29 cellular contexts compared by ENCODE assay signal in the genomic region with DNA sequence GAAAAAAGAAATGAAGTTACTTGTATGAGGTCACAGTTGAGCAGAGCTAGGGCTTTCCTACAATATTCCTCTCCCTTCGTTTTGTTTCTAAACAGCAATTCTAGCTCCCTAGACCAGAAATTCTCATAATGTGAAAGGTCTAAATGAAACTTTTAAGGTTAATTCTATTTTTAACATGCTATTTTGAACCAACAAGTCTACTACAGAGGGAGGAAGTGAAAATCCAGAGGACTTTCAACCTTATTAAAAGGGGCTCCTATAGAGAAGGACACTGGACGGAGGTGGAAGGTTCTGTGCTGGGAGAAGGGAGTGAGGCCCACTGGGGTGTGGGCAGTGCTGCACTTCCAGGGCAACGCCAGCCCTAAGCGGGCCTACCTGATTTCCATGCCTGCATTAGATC. TPM values are rescaled to one million over a fixed set of nuclear protein-coding genes. Genes with fewer than 3 reads are reported as not detected.
A peak's percentile ranks its signal among the peaks of the same experiment; 100 is the strongest.
DNase-seq lines count a peak whose midpoint lies in the region; ATAC-seq, FAIRE-seq and TF ChIP-seq lines count a peak whose summit lies in the region.
"Had no signal": no experiment of that assay in that cellular context is flagged by ENCODE, and none has a peak within 500 bp of the region (broad histone marks: within the 10 kb centered on the region; RNA-seq: fewer than 3 reads in every experiment).

No MANE protein-coding gene starts in this region.

- TF ChIP-seq CTCF in GM13976 (IDR thresholded peaks at IDR 0.05; ENCODE audit: borderline replicate concordance, control extremely low read depth, extremely low read depth, insufficient read depth, missing control alignments) (no peak), kidney (IDR thresholded peaks at IDR 0.05; ENCODE audit: borderline replicate concordance, extremely low read depth, insufficient read depth) (no peak), vagina (IDR thresholded peaks at IDR 0.05) (no peak)

- peaks cover 57% of the 10 kb centered on the region for H3K4me1 Mint-ChIP-seq in dendritic cell treated with granulocyte-macrophage colony-stimulating factor and Interleukin-4, amounts not matched to agents 40 ng/mL and 50 ng/mL, for 4 days (ENCODE audit: low read depth)
- H3K4me1 Mint-ChIP-seq: activated CD4-positive, alpha-beta T cell treated with anti-CD3 and anti-CD28 coated beads, Interleukin-2, amount 10 ng/mL, durations not matched to agents 7 days and 5 days; CD4-positive, alpha-beta memory T cell had no signal

- H3K27ac Mint-ChIP-seq in dendritic cell treated with granulocyte-macrophage colony-stimulating factor and Interleukin-4, amounts not matched to agents 40 ng/mL and 50 ng/mL, for 4 days: peak overlapping the region; percentile 35
- H3K27ac Mint-ChIP-seq: activated CD4-positive, alpha-beta T cell treated with anti-CD3 and anti-CD28 coated beads, Interleukin-2, amount 10 ng/mL, durations not matched to agents 7 days and 5 days; progenitor cell of endocrine pancreas; T-helper 2 cell treated with Interferon-gamma antibody and Interleukin-4, amounts not matched to agents 5 μg/mL and 100 μg/mL, for 36 hours had no signal

- peaks cover under 1 to 2% of the 10 kb centered on the region in 2 donors for H3K4me1 ChIP-seq in kidney (ENCODE audit: control insufficient read depth in 1 of 2, insufficient read depth in 1 of 2, low read depth in 1 of 2, low read length in 2 of 2)
- H3K4me1 ChIP-seq in vagina: peaks cover 7% of the 10 kb centered on the region

- H3K27ac ChIP-seq in kidney (ENCODE audit: low read depth in 2 of 2, low read length in 2 of 2) (no peak overlapping the region), vagina (no peak overlapping the region)
- H3K27ac ChIP-seq: sigmoid colon, stomach, tibial nerve had no signal

- no peaks in the 10 kb centered on the region for H3K27me3 Mint-ChIP-seq in dendritic cell treated with granulocyte-macrophage colony-stimulating factor and Interleukin-4, amounts not matched to agents 40 ng/mL and 50 ng/mL, for 4 days

- no peaks in the 10 kb centered on the region for H3K36me3 ChIP-seq in kidney (ENCODE audit: control insufficient read depth in 1 of 2, insufficient read depth in 2 of 2, low read length in 2 of 2)
- H3K36me3 ChIP-seq in vagina: no peaks in the 10 kb centered on the region
- H3K36me3 ChIP-seq: sigmoid colon had no signal

- H3K9ac ChIP-seq in kidney (ENCODE audit: low read length in 2 of 2): no peak overlapping the region
- H3K9ac ChIP-seq: SK-N-SH had no signal

- no peak overlapping the region for H3K4me3 Mint-ChIP-seq in dendritic cell treated with granulocyte-macrophage colony-stimulating factor and Interleukin-4, amounts not matched to agents 40 ng/mL and 50 ng/mL, for 4 days
- H3K4me3 Mint-ChIP-seq: activated CD4-positive, alpha-beta T cell treated with anti-CD3 and anti-CD28 coated beads, Interleukin-2, amount 10 ng/mL, durations not matched to agents 7 days and 5 days; brain; CD4-positive, alpha-beta memory T cell; GM23338; T-helper 2 cell treated with Interferon-gamma antibody and Interleukin-4, amounts not matched to agents 5 μg/mL and 100 μg/mL, for 36 hours had no signal

- no peak for TF ChIP-seq POLR2A in vagina (IDR thresholded peaks at IDR 0.05)

- H3K4me3 ChIP-seq in kidney (ENCODE audit: low read length in 2 of 2): no peak overlapping the region
- no peak overlapping the region for H3K4me3 ChIP-seq in vagina
- H3K4me3 ChIP-seq: GM23338, sigmoid colon, stomach, tibial nerve had no signal

- no peaks in the 10 kb centered on the region for H3K27me3 ChIP-seq in vagina
- H3K27me3 ChIP-seq: sigmoid colon, stomach, tibial nerve had no signal

- in situ Hi-C loops in GM13976 (cut with MboI; ENCODE audit: low sequenced_read_pairs, unreplicated experiment): no loop called here

- peak; percentile 38 for DNase-seq in GM13976 (ENCODE audit: low spot score)
- DNase-seq in kidney: no peak
- no peak for DNase-seq in vagina (ENCODE audit: extremely low spot score in 2 of 2)
- no peak for DNase-seq in RCC 7860 (ENCODE audit: low spot score)
- DNase-seq: activated CD4-positive, alpha-beta T cell treated with anti-CD3 and anti-CD28 coated beads, Interleukin-2, amount 10 ng/mL, durations not matched to agents 7 days and 5 days; activated naive CD4-positive, alpha-beta T cell; activated T-cell treated with anti-CD3 and anti-CD28 coated beads, Interleukin-2, amount 50 U/mL, for 48 hours; CD4-positive, alpha-beta memory T cell; NCI-H1436 treated with DMSO at 0.1 percent for 48 hours; NK-92 treated with Interleukin-12 subunit alpha and Interleukin-12 subunit beta, amount 100 ng/mL, for 24 hours; RPMI8226; sigmoid colon; SK-N-SH; stomach; WERI-Rb-1 had no signal

- no peak for FAIRE-seq in kidney (lab: Jason Lieb, UNC)
- FAIRE-seq in RCC 7860 (lab: Jason Lieb, UNC): no peak

- intact Hi-C loops in dendritic cell treated with granulocyte-macrophage colony-stimulating factor and Interleukin-4, amounts not matched to agents 40 ng/mL and 50 ng/mL, for 4 days (cut with micrococcal nuclease): loop anchor here (10.0 kb wide), 2 partner anchors 45 to 365 kb away; a partner anchor contains a TSS
- intact Hi-C loops in kidney (cut with DNase I): no loop called here
- intact Hi-C loops in vagina (cut with DNase I): loop anchor here (10.0 kb wide), 1 partner anchor 175 kb away; no protein-coding TSS in a partner anchor

- no peaks in the 10 kb centered on the region for H3K36me3 Mint-ChIP-seq in dendritic cell treated with granulocyte-macrophage colony-stimulating factor and Interleukin-4, amounts not matched to agents 40 ng/mL and 50 ng/mL, for 4 days (ENCODE audit: low read depth)

- no peaks in the 10 kb centered on the region for H3K9me3 Mint-ChIP-seq in dendritic cell treated with granulocyte-macrophage colony-stimulating factor and Interleukin-4, amounts not matched to agents 40 ng/mL and 50 ng/mL, for 4 days
- H3K9me3 Mint-ChIP-seq: activated CD4-positive, alpha-beta T cell treated with anti-CD3 and anti-CD28 coated beads, Interleukin-2, amount 10 ng/mL, durations not matched to agents 7 days and 5 days; CD4-positive, alpha-beta memory T cell; GM23338; T-helper 2 cell treated with Interferon-gamma antibody and Interleukin-4, amounts not matched to agents 5 μg/mL and 100 μg/mL, for 36 hours had no signal

- ATAC-seq in GM21367 (IDR thresholded peaks at IDR 0.05; ENCODE audit: unreplicated experiment): peak; percentile 44
- peak; percentile 42 for ATAC-seq in HG03095 (IDR thresholded peaks at IDR 0.05; ENCODE audit: unreplicated experiment)
- no peak for ATAC-seq in GM18858 (IDR thresholded peaks at IDR 0.05; ENCODE audit: unreplicated experiment)
- ATAC-seq: GM23338 had no signal

- no peaks in the 10 kb centered on the region for H3K9me3 ChIP-seq in kidney (ENCODE audit: control insufficient read depth in 1 of 2, low read length in 2 of 2)
- H3K9me3 ChIP-seq in vagina: no peaks in the 10 kb centered on the region
- H3K9me3 ChIP-seq: sigmoid colon, SK-N-SH, stomach, tibial nerve had no signal

RNA-seq across cellular contexts. Expression of a gene that starts 13.4 kb away (rescaled TPM):
- total RNA-seq in kidney (0.19 TPM), vagina (not detected)
- 0.34 TPM for polyA plus RNA-seq in kidney (ENCODE audit: insufficient read depth, low read depth, low replicate concordance)
- total RNA-seq: activated CD4-positive, alpha-beta T cell treated with anti-CD3 and anti-CD28 coated beads, Interleukin-2, amount 10 ng/mL, durations not matched to agents 7 days and 5 days; CD4-positive, alpha-beta memory T cell; cerebellum; HT-29; lung microvascular endothelial cell; MCF 10A; NCI-H460; sigmoid colon; stomach; tibial nerve had no signal
- polyA plus RNA-seq: sigmoid colon, stomach had no signal

RNA-seq across cellular contexts. Expression of a gene that starts 45.9 kb away (rescaled TPM):
- total RNA-seq in kidney (9.6 TPM), vagina (11.0 TPM)
- polyA plus RNA-seq in kidney (ENCODE audit: insufficient read depth, low read depth, low replicate concordance): 9.6 TPM
